10 cellular contexts compared by ENCODE assay signal in the genomic region with DNA sequence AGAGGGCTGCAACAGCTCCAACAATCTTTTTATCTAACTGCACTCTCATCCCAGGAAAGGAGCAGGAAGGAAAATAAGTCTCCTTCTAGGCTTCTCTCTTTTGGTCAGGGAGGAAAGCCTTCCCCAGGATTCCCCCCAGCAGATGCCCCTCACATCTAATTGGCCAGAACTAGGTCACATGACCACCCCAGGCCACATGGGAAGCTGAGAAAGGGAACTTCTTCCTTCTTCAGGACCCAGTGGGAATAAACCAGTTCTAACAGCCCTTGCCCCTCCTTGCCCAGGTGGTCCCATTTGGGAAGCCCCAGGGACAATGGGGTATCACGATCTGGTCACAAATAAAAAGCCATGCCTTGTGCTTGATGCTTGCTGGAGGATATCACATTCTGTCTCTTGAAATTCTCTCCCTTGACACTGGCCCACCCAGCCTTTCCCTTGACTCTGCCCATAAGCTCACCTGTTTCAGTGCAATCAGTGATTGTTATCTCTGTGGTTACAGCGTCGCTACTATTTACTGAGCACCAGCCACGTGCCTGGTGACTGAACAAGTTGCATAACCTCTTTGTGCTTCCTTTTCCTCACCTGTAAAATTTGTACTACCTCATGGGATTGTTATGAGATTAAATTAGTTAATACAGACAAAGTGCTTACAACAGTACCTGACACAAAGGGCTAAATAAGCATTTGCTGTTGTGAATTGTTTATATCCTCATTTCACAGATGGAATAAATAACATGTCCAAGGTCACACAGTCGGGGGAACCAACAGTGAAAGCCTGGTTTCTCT. TPM values are rescaled to one million over a fixed set of nuclear protein-coding genes. Genes with fewer than 3 reads are reported as not detected.
A peak's percentile ranks its signal among the peaks of the same experiment; 100 is the strongest.
DNase-seq lines count a peak whose midpoint lies in the region; ATAC-seq, FAIRE-seq and TF ChIP-seq lines count a peak whose summit lies in the region.
"Had no signal": no experiment of that assay in that cellular context is flagged by ENCODE, and none has a peak within 500 bp of the region (broad histone marks: within the 10 kb centered on the region; RNA-seq: fewer than 3 reads in every experiment).

No MANE protein-coding gene starts in this region.

- no peaks in the 10 kb centered on the region for H3K9me3 ChIP-seq in CD4-positive, alpha-beta T cell (ENCODE audit: control insufficient read depth, low read length)
- no peaks in the 10 kb centered on the region for H3K9me3 ChIP-seq in IMR-90 (ENCODE audit: control insufficient read depth, insufficient read depth, low read length)
- H3K9me3 ChIP-seq in HepG2 (ENCODE audit: low read length) = no peaks in the 10 kb centered on the region

- H3K9ac ChIP-seq in IMR-90 (ENCODE audit: low read depth, low read length) = no peak overlapping the region
- H3K9ac ChIP-seq in HepG2 (ENCODE audit: insufficient read depth, low read depth, low read length) = peak overlapping the region; percentile 33

- POLR2A ChIA-PET in CD4-positive, alpha-beta T cell (lab: Charles Lee) = interaction anchor here (1.1 to 3.9 kb wide), 3 partner anchors 17 to 107 kb away, joined by 3 to 15 read pairs (median 5); partner anchors contain the start of gene TSPAN15
- POLR2A ChIA-PET in IMR-90 (lab: Charles Lee; ENCODE audit: unreplicated experiment) (no interaction called here), HepG2 (lab: Yijun Ruan, JAX) (interaction anchor here (0.7 kb wide), 1 partner anchor 17 kb away, joined by 3 read pairs; no protein-coding TSS in a partner anchor)
- POLR2A ChIA-PET in activated CD4-positive, alpha-beta memory T cell treated with anti-CD3 and anti-CD28 coated beads for 36 hours (lab: Charles Lee) = no interaction called here

- peak overlapping the region; percentile 16 for H3K4me3 Mint-ChIP-seq in CD4-positive, alpha-beta T cell
- H3K4me3 Mint-ChIP-seq in activated CD4-positive, alpha-beta memory T cell treated with anti-CD3 and anti-CD28 coated beads for 36 hours = no peak overlapping the region

- H2BK15ac ChIP-seq in IMR-90 (ENCODE audit: low read depth, low read length) = no peak overlapping the region

- H4K5ac ChIP-seq in IMR-90 (ENCODE audit: low read depth, low read length) = no peak overlapping the region

- H3K4me2 ChIP-seq in IMR-90 (ENCODE audit: low read depth, low read length) (no peak overlapping the region), HepG2 (ENCODE audit: low read depth, low read length) (peak overlapping the region; percentile 70)

- peaks cover 61% of the 10 kb centered on the region for H3K4me1 Mint-ChIP-seq in CD4-positive, alpha-beta T cell (ENCODE audit: low read depth)
- peaks cover 49% of the 10 kb centered on the region for H3K4me1 Mint-ChIP-seq in activated CD4-positive, alpha-beta memory T cell treated with anti-CD3 and anti-CD28 coated beads for 36 hours (ENCODE audit: low read depth)

- BruUV-seq in IMR-90 (replicated peaks; lab: Mats Ljungman, UMichigan) (no TSS peak), HepG2 (replicated peaks; lab: Mats Ljungman, UMichigan) (no TSS peak)

- no peak overlapping the region for H2BK120ac ChIP-seq in IMR-90 (ENCODE audit: low read depth, low read length)

- TF ChIP-seq POLR2A in IMR-90 (IDR thresholded peaks at IDR 0.05; ENCODE audit: low read depth, low read length) (no peak), HepG2 (IDR thresholded peaks at IDR 0.05; ENCODE audit: insufficient read depth in 1 of 2, low read depth in 2 of 2, low read length in 2 of 2) (no peak)

- no peak overlapping the region for H3K18ac ChIP-seq in IMR-90 (ENCODE audit: low read depth, low read length)

- no peaks in the 10 kb centered on the region for H3K27me3 ChIP-seq in CD4-positive, alpha-beta T cell (ENCODE audit: control insufficient read depth, insufficient read depth, low read length)
- H3K27me3 ChIP-seq in IMR-90 (ENCODE audit: control insufficient read depth, insufficient read depth, low read length) = peaks cover 28% of the 10 kb centered on the region
- peaks cover 3 to 18% of the 10 kb centered on the region in 2 experiments; a peak in 3 of 5 replicates for H3K27me3 ChIP-seq in HepG2 (ENCODE audit: control insufficient read depth in 1 of 2, insufficient read depth in 2 of 2, low read length in 2 of 2)

- H3K4me1 ChIP-seq in IMR-90 (ENCODE audit: control insufficient read depth, insufficient read depth, low read length) (peaks cover 5% of the 10 kb centered on the region; the same call in 1 of the 2 replicates), HepG2 (ENCODE audit: insufficient read depth, low read length) (peaks cover 53% of the 10 kb centered on the region)

- TF ChIP-seq RAD21 in IMR-90 (IDR thresholded peaks at IDR 0.05; ENCODE audit: low read length) = no peak
- no peak for TF ChIP-seq RAD21 in HepG2 (CRISPR knock-in tag; IDR thresholded peaks at IDR 0.05)

- no peaks in the 10 kb centered on the region for H3K27me3 Mint-ChIP-seq in CD4-positive, alpha-beta T cell
- H3K27me3 Mint-ChIP-seq in activated CD4-positive, alpha-beta memory T cell treated with anti-CD3 and anti-CD28 coated beads for 36 hours = no peaks in the 10 kb centered on the region

- H2AFZ ChIP-seq in IMR-90 (replicated peaks; ENCODE audit: low read length, poor library complexity) = no peak overlapping the region
- no peak overlapping the region for H2AFZ ChIP-seq in HepG2 (ENCODE audit: low read length)

- no peak overlapping the region for H3K56ac ChIP-seq in IMR-90 (ENCODE audit: extremely low read depth, insufficient read depth, low read length)

- no peaks in the 10 kb centered on the region for H3K79me2 ChIP-seq in HepG2 (ENCODE audit: insufficient read depth, low read length)

- no peak for TF ChIP-seq CTCF in CD4-positive, alpha-beta T cell (IDR thresholded peaks at IDR 0.05)
- TF ChIP-seq CTCF in IMR-90 (conservative IDR thresholded peaks at IDR 0.05; ENCODE audit: low read depth, low read length) (no peak), HepG2 (CRISPR knock-in tag; IDR thresholded peaks at IDR 0.05) (no peak)

- peak overlapping the region; percentile 74 for H3K27ac ChIP-seq in CD4-positive, alpha-beta T cell (ENCODE audit: low read depth, low read length)
- H3K27ac ChIP-seq in IMR-90 (ENCODE audit: insufficient read depth, low read length) (no peak overlapping the region), HepG2 (ENCODE audit: extremely low read length, insufficient read depth, low read length) (peak overlapping the region; percentile 21)

- H2BK20ac ChIP-seq in IMR-90 (ENCODE audit: low read depth, low read length) = no peak overlapping the region

- H2AK9ac ChIP-seq in IMR-90 (replicated peaks; ENCODE audit: low read depth, low read length, poor library complexity) = no peak overlapping the region

- ATAC-seq in CD4-positive, alpha-beta T cell (ENCODE audit: poor library complexity) = peak; percentile 92
- ATAC-seq in IMR-90 (ENCODE audit: low read depth) = no peak
- peak; percentile 58 for ATAC-seq in HepG2
- ATAC-seq in GM18520 (IDR thresholded peaks at IDR 0.05; ENCODE audit: unreplicated experiment) = no peak
- no peak for ATAC-seq in HG02970 (IDR thresholded peaks at IDR 0.05; ENCODE audit: low FRiP score, unreplicated experiment)

- H3K9me1 ChIP-seq in IMR-90 (ENCODE audit: insufficient read depth, low read length) = peaks cover 5% of the 10 kb centered on the region; the same call in 1 of the 2 replicates

- peak overlapping the region; percentile 82 for H3K27ac Mint-ChIP-seq in CD4-positive, alpha-beta T cell
- peak overlapping the region; percentile 54 for H3K27ac Mint-ChIP-seq in activated CD4-positive, alpha-beta memory T cell treated with anti-CD3 and anti-CD28 coated beads for 36 hours
- H3K27ac Mint-ChIP-seq: progenitor cell of endocrine pancreas had no signal

- H3K4me3 ChIP-seq in IMR-90 (ENCODE audit: insufficient read depth, low read depth, low read length) = no peak overlapping the region
- H3K4me3 ChIP-seq in HepG2 (replicated peaks in 1 of 3; ENCODE audit: insufficient read depth in 1 of 3, low read depth in 2 of 3, low read length in 3 of 3) = peak overlapping the region in 1 of 3 experiments; percentile 11; a peak in 1 of 6 replicates

- peak in 8 of 10 experiments; percentile 16 to 63 (median 26) for DNase-seq in CD4-positive, alpha-beta T cell
- DNase-seq in IMR-90 (no peak), HepG2 (ENCODE audit: low spot score) (peak; percentile 80), NCI-H345 (lab: John Stamatoyannopoulos, UW) (no peak), H4 (ENCODE audit: low spot score) (no peak)
- peak; percentile 35 for DNase-seq in activated CD4-positive, alpha-beta memory T cell treated with anti-CD3 and anti-CD28 coated beads for 36 hours
- DNase-seq: stimulated activated CD8-positive, alpha-beta memory T cell treated with anti-CD3 and anti-CD28 coated beads, Interleukin-4, amount 100 ng/mL, for 48 hours had no signal

- no peak overlapping the region for H4K8ac ChIP-seq in IMR-90 (ENCODE audit: low read depth in 2 of 2, low read length in 2 of 2)

- CTCF ChIA-PET in CD4-positive, alpha-beta T cell (lab: Charles Lee) = interaction anchor here (1.0 to 1.9 kb wide), 2 partner anchors 18 to 24 kb away, joined by 3 to 7 read pairs; no protein-coding TSS in a partner anchor
- CTCF ChIA-PET in IMR-90 (lab: Yijun Ruan, JAX) (interaction anchor here (1.2 kb wide), 1 partner anchor 90 kb away, joined by 3 read pairs; no protein-coding TSS in a partner anchor), HepG2 (lab: Yijun Ruan, JAX; ENCODE audit: low intra/inter-chr PET ratio, low total read pairs) (interaction anchor here (1.5 kb wide), 1 partner anchor 82 kb away, joined by 3 read pairs; no protein-coding TSS in a partner anchor)
- CTCF ChIA-PET in activated CD4-positive, alpha-beta memory T cell treated with anti-CD3 and anti-CD28 coated beads for 36 hours (lab: Charles Lee) = interaction anchor here (0.7 to 3.1 kb wide), 7 partner anchors 9 to 83 kb away, joined by 3 to 15 read pairs (median 5); partner anchors contain the start of gene TACR2

- FAIRE-seq in HepG2 (lab: Jason Lieb, UNC) = peak; percentile 72

- H4K20me1 ChIP-seq in IMR-90 (ENCODE audit: insufficient read depth, low read length) (0 out of 2 replicates have a peak, but pooled peaks cover 4% of the 10 kb centered on the region), HepG2 (ENCODE audit: insufficient read depth, low read length) (no peaks in the 10 kb centered on the region)

- no peaks in the 10 kb centered on the region for H3K36me3 ChIP-seq in IMR-90 (ENCODE audit: control insufficient read depth, insufficient read depth, low read length)
- no peaks in the 10 kb centered on the region for H3K36me3 ChIP-seq in HepG2 (replicated peaks in 1 of 2; ENCODE audit: control insufficient read depth in 1 of 2, insufficient read depth in 2 of 2, low read length in 2 of 2)

- dilution Hi-C loops in IMR-90 (cut with HindIII; ENCODE audit: low sequenced_read_pairs, unreplicated experiment) = no loop called here

- no peak overlapping the region for H2AK5ac ChIP-seq in IMR-90 (ENCODE audit: low read depth, low read length)

- no peaks in the 10 kb centered on the region for H3K9me3 Mint-ChIP-seq in CD4-positive, alpha-beta T cell
- H3K9me3 Mint-ChIP-seq in activated CD4-positive, alpha-beta memory T cell treated with anti-CD3 and anti-CD28 coated beads for 36 hours = no peaks in the 10 kb centered on the region

- H3K36me3 Mint-ChIP-seq in CD4-positive, alpha-beta T cell (ENCODE audit: low read depth) = no peaks in the 10 kb centered on the region
- H3K36me3 Mint-ChIP-seq in activated CD4-positive, alpha-beta memory T cell treated with anti-CD3 and anti-CD28 coated beads for 36 hours = no peaks in the 10 kb centered on the region

- no peak overlapping the region for H2BK5ac ChIP-seq in IMR-90 (ENCODE audit: low read depth, low read length, poor library complexity, severe bottlenecking)

- 20% methylated on average over 1 of the region's 5 CpGs; no CpG with 5 or more reads in 1 of the 2 experiments for WGBS in IMR-90 (ENCODE audit: extremely low coverage in 2 of 2, insufficient read length in 1 of 2), 2 experiments
- WGBS in HepG2 (ENCODE audit: low lambda C conversion rate) = 3% methylated on average over 5 of the region's 5 CpGs

- H3K79me1 ChIP-seq in IMR-90 (ENCODE audit: low read depth in 1 of 2, low read length in 2 of 2) = no peaks in the 10 kb centered on the region

- H3K14ac ChIP-seq in IMR-90 (replicated peaks; ENCODE audit: low read depth, low read length) = no peak overlapping the region

- in situ Hi-C loops in IMR-90 (cut with MboI; ENCODE audit: low sequenced_read_pairs) (loop anchor here (5.0 to 10.0 kb wide), 2 partner anchors 77 to 209 kb away; partner anchors contain the start of gene FAM241B), HepG2 (cut with HindIII; ENCODE audit: extremely low pct_ligation_motif_present, low pct_unique_long_range_greater_than_20kb) (no loop called here)

- intact Hi-C loops in CD4-positive, alpha-beta T cell (cut with DNase I, micrococcal nuclease) = loop anchor here (2.0 to 10.0 kb wide), 5 partner anchors 15 to 1661 kb away; no protein-coding TSS in a partner anchor
- intact Hi-C loops in IMR-90 (cut with micrococcal nuclease) (loop anchor here (5.0 kb wide), 1 partner anchor 212 kb away; no protein-coding TSS in a partner anchor), HepG2 (cut with micrococcal nuclease; ENCODE audit: unreplicated experiment) (no loop called here)
- intact Hi-C loops in activated CD4-positive, alpha-beta memory T cell treated with anti-CD3 and anti-CD28 coated beads for 36 hours (cut with micrococcal nuclease) = loop anchor here (2.0 to 5.0 kb wide), 2 partner anchors 17 to 207 kb away; partner anchors contain the start of gene FAM241B

- H4K91ac ChIP-seq in IMR-90 (ENCODE audit: insufficient read depth, low read depth, low read length) = no peak overlapping the region

- H3K23ac ChIP-seq in IMR-90 (ENCODE audit: low read depth, low read length) = no peak overlapping the region

- H3K4ac ChIP-seq in IMR-90 (ENCODE audit: low read depth, low read length) = no peak overlapping the region

- TF ChIP-seq EP300 in HepG2 (IDR thresholded peaks at IDR 0.05; ENCODE audit: low read depth in 2 of 2, low read length in 2 of 2) (peak in 1 of 2 experiments; percentile 85; a peak in 1 of 4 replicates), HepG2 (CRISPR knock-in tag; IDR thresholded peaks at IDR 0.05; ENCODE audit: borderline replicate concordance) (peak; percentile 90)

RNA-seq across cellular contexts. Expression of gene TACR2, which starts 9.0 kb away (rescaled TPM):
- total RNA-seq in CD4-positive, alpha-beta T cell = not detected
- total RNA-seq in IMR-90 (2012; rRNA removed) (not detected in 2 replicates), HepG2 (2016; rRNA removed; fragmentation: Illumina TruSeq; extraction: Trizol) (not detected in 2 replicates)
- polyA plus RNA-seq in IMR-90 (2012; rRNA removed) (not detected in 2 replicates), HepG2 (2011; rRNA removed) (0.04 TPM in 1 of 2 replicates, not detected in the other)
- polyA plus RNA-seq in IMR-90 (2012; cell fraction: cytosol; rRNA removed) = 0.03 TPM in 1 of 2 replicates, not detected in the other
- not detected in 2 replicates for polyA plus RNA-seq in IMR-90 (2012; cell fraction: nucleus; rRNA removed; ENCODE audit: low replicate concordance)
- not detected for total RNA-seq in activated CD4-positive, alpha-beta memory T cell treated with anti-CD3 and anti-CD28 coated beads for 36 hours
- total RNA-seq in HepG2 (2016; cell fraction: cytosol; rRNA removed; fragmentation: Illumina TruSeq; extraction: Trizol; ENCODE audit: low read depth) = not detected in 2 replicates
- total RNA-seq in HepG2 (2016; cell fraction: insoluble cytoplasmic fraction; rRNA removed; fragmentation: Illumina TruSeq; extraction: Trizol) = not detected in 2 replicates
- total RNA-seq in HepG2 (2016; cell fraction: membrane; rRNA removed; fragmentation: Illumina TruSeq; extraction: Trizol) = not detected in 2 replicates
- total RNA-seq in HepG2 (2016; cell fraction: nucleus; rRNA removed; fragmentation: Illumina TruSeq; extraction: Trizol) = not detected in 2 replicates
- polyA plus RNA-seq in HepG2 (2011; cell fraction: cytosol; rRNA removed) = 0.03 TPM in 2 replicates
- polyA plus RNA-seq in HepG2 (2011; cell fraction: nucleus; rRNA removed) = not detected in 2 replicates
- polyA plus RNA-seq in HepG2 (2012) = not detected in 2 replicates
- not detected in 2 replicates for polyA plus RNA-seq in HepG2 (2016; cell fraction: cytosol; fragmentation: Illumina TruSeq; extraction: Trizol; ENCODE audit: low read depth)
- not detected in 2 replicates for polyA plus RNA-seq in HepG2 (2016; cell fraction: insoluble cytoplasmic fraction; fragmentation: Illumina TruSeq; extraction: Trizol; ENCODE audit: low read depth)
- polyA plus RNA-seq in HepG2 (2016; cell fraction: membrane; fragmentation: Illumina TruSeq; extraction: Trizol; ENCODE audit: low read depth) = not detected in 2 replicates
- polyA plus RNA-seq in HepG2 (2016; cell fraction: nucleus; fragmentation: Illumina TruSeq; extraction: Trizol; ENCODE audit: insufficient read depth, low read depth) = not detected in 2 replicates
- 0.48 TPM in 1 of 2 replicates, not detected in the other for polyA minus RNA-seq in HepG2 (2011; rRNA and poly(A)+ RNA removed; ENCODE audit: low replicate concordance)
- polyA minus RNA-seq in HepG2 (2011; cell fraction: cytosol; rRNA and poly(A)+ RNA removed) = not detected in 2 replicates
- polyA minus RNA-seq in HepG2 (2011; cell fraction: nucleus; rRNA and poly(A)+ RNA removed) = not detected in 2 replicates
- total RNA-seq in H4 (2014; rRNA removed; shearing (Covaris generic)) = not detected in 2 replicates
- total RNA-seq: progenitor cell of endocrine pancreas had no signal

RNA-seq across cellular contexts. Expression of gene TSPAN15, which starts 25.6 kb away (rescaled TPM):
- 1 to 10 TPM; 2.2 to 2.5 TPM for total RNA-seq in CD4-positive, alpha-beta T cell
- total RNA-seq in IMR-90 (2012; rRNA removed) = not detected in 2 replicates
- polyA plus RNA-seq in IMR-90 (2012; rRNA removed) = 0.07 and 0.48 TPM in 2 replicates
- 0.13 TPM in 1 of 2 replicates, not detected in the other for polyA plus RNA-seq in IMR-90 (2012; cell fraction: cytosol; rRNA removed)
- polyA plus RNA-seq in IMR-90 (2012; cell fraction: nucleus; rRNA removed; ENCODE audit: low replicate concordance) = 0.08 and 0.19 TPM in 2 replicates
- 1 to 10 TPM; 2.5 to 3.1 TPM for total RNA-seq in activated CD4-positive, alpha-beta memory T cell treated with anti-CD3 and anti-CD28 coated beads for 36 hours
- total RNA-seq in HepG2 (2016; rRNA removed; fragmentation: Illumina TruSeq; extraction: Trizol) = 0.27 and 0.34 TPM in 2 replicates
- total RNA-seq in HepG2 (2016; cell fraction: cytosol; rRNA removed; fragmentation: Illumina TruSeq; extraction: Trizol; ENCODE audit: low read depth) = 0.61 and 0.88 TPM in 2 replicates
- 0.28 TPM in 2 replicates for total RNA-seq in HepG2 (2016; cell fraction: insoluble cytoplasmic fraction; rRNA removed; fragmentation: Illumina TruSeq; extraction: Trizol)
- total RNA-seq in HepG2 (2016; cell fraction: membrane; rRNA removed; fragmentation: Illumina TruSeq; extraction: Trizol) = 0.62 and 0.80 TPM in 2 replicates
- 0.28 and 1.2 TPM in 2 replicates for total RNA-seq in HepG2 (2016; cell fraction: nucleus; rRNA removed; fragmentation: Illumina TruSeq; extraction: Trizol)
- polyA plus RNA-seq in HepG2 (2011; rRNA removed) = 3.2 and 5.1 TPM in 2 replicates
- 5.3 and 5.4 TPM in 2 replicates for polyA plus RNA-seq in HepG2 (2011; cell fraction: cytosol; rRNA removed)
- polyA plus RNA-seq in HepG2 (2011; cell fraction: nucleus; rRNA removed) = 2.8 and 3.1 TPM in 2 replicates
- 3.9 and 5.4 TPM in 2 replicates for polyA plus RNA-seq in HepG2 (2012)
- 0.62 and 0.84 TPM in 2 replicates for polyA plus RNA-seq in HepG2 (2016; cell fraction: cytosol; fragmentation: Illumina TruSeq; extraction: Trizol; ENCODE audit: low read depth)
- 0.35 and 0.72 TPM in 2 replicates for polyA plus RNA-seq in HepG2 (2016; cell fraction: insoluble cytoplasmic fraction; fragmentation: Illumina TruSeq; extraction: Trizol; ENCODE audit: low read depth)
- polyA plus RNA-seq in HepG2 (2016; cell fraction: membrane; fragmentation: Illumina TruSeq; extraction: Trizol; ENCODE audit: low read depth) = 0.59 and 0.94 TPM in 2 replicates
- polyA plus RNA-seq in HepG2 (2016; cell fraction: nucleus; fragmentation: Illumina TruSeq; extraction: Trizol; ENCODE audit: insufficient read depth, low read depth) = 1.5 and 2.6 TPM in 2 replicates
- 7.5 and 42.0 TPM in 2 replicates for polyA minus RNA-seq in HepG2 (2011; rRNA and poly(A)+ RNA removed; ENCODE audit: low replicate concordance)
- 1.6 and 1.8 TPM in 2 replicates for polyA minus RNA-seq in HepG2 (2011; cell fraction: cytosol; rRNA and poly(A)+ RNA removed)
- polyA minus RNA-seq in HepG2 (2011; cell fraction: nucleus; rRNA and poly(A)+ RNA removed) = 2.8 and 3.5 TPM in 2 replicates
- not detected in 2 replicates for total RNA-seq in H4 (2014; rRNA removed; shearing (Covaris generic))

Comparison
In these comparisons a context has a peak if more than half of its experiments do, and no peak if none do; other contexts are left out.
1. ATAC-seq: peak in CD4-positive, alpha-beta T cell (single experiment) and HepG2 (single experiment); none in IMR-90 (single experiment), GM18520 (single experiment) and HG02970 (single experiment).
2. DNase-seq: peak in CD4-positive, alpha-beta T cell (8 of 10), activated CD4-positive, alpha-beta memory T cell treated with anti-CD3 and anti-CD28 coated beads for 36 hours (single experiment) and HepG2 (single experiment); none in IMR-90 (single experiment), NCI-H345 (single experiment) and H4 (single experiment).
3. POLR2A ChIA-PET loops: an anchor here in CD4-positive, alpha-beta T cell (1.1 to 3.9 kb wide) and HepG2 (0.7 kb wide); none called in IMR-90 and activated CD4-positive, alpha-beta memory T cell treated with anti-CD3 and anti-CD28 coated beads for 36 hours.